ENCODE assay signal across 23 cellular contexts in the genomic region with DNA sequence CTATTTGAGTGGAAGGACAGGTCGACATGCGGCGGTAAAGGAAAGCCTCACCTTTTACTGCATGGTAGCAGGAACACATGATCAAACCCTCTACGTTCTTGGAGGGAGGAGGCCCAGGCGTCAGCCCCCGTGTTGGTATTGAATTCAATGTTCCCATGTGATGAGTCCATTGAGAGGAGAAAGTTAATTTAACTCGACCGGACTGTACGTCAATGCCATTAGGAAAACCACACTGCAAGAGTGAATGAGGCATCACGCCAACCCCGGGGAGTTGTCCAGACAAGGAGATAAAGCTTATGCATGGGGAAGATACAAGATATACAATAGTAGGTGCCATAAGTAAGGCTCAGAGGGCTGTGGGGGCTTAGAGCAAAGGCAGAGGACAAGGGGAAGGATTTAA.
"Had no signal": no experiment of that assay in that cellular context is flagged by ENCODE, and none has a peak within 500 bp of the region (broad histone marks: within the 10 kb centered on the region; RNA-seq: fewer than 3 reads in every experiment).

No MANE protein-coding gene starts in this region.

- H3K27me3 Mint-ChIP-seq: activated CD4-positive, alpha-beta T cell treated with anti-CD3 and anti-CD28 coated beads, Interleukin-2, amount 10 ng/mL, durations not matched to agents 24 days and 14 days; activated naive CD4-positive, alpha-beta T cell treated with anti-CD3 and anti-CD28 coated beads, Interleukin-2, amount 50 U/mL, for 24 hours; stimulated activated naive CD8-positive, alpha-beta T cell treated with anti-CD3 and anti-CD28 coated beads, Interleukin-15, Interleukin-2, amounts not matched to agents 100 ng/mL and 50 ng/mL, for 24 hours had no signal

- DNase-seq: activated CD4-positive, alpha-beta memory T cell treated with anti-CD3 and anti-CD28 coated beads for 36 hours; activated CD4-positive, alpha-beta T cell treated with anti-CD3 and anti-CD28 coated beads, Interleukin-2, amount 10 ng/mL, durations not matched to agents 24 days and 14 days; activated CD4-positive, CD25-positive, alpha-beta regulatory T cell treated with anti-CD3 and anti-CD28 coated beads, Interleukin-2, amount 50 U/mL, for 72 hours; activated naive CD8-positive, alpha-beta T cell treated with anti-CD3 and anti-CD28 coated beads, Interleukin-2, amount 50 U/mL, for 24 hours; activated T-cell treated with anti-CD3 and anti-CD28 coated beads, Interleukin-2, amount 50 U/mL, for 48 hours; effector CD8-positive, alpha-beta T cell; kidney; left colon; mammary epithelial cell; naive thymus-derived CD8-positive, alpha-beta T cell; nucleus accumbens; small intestine; stimulated activated CD4-positive, alpha-beta T cell treated with anti-CD3 and anti-CD28 coated beads, Interleukin-4, amount 100 ng/mL, for 24 hours; T-helper 2 cell; tibial artery had no signal

- H3K27ac ChIP-seq: hepatocyte, suprapubic skin, tibial artery had no signal

- H3K79me2 ChIP-seq: hepatocyte had no signal

- H3K4me3 Mint-ChIP-seq: activated CD4-positive, alpha-beta memory T cell treated with anti-CD3 and anti-CD28 coated beads for 36 hours; activated CD4-positive, alpha-beta T cell treated with anti-CD3 and anti-CD28 coated beads, Interleukin-2, amount 10 ng/mL, durations not matched to agents 24 days and 14 days; activated naive CD4-positive, alpha-beta T cell treated with anti-CD3 and anti-CD28 coated beads, Interleukin-2, amount 50 U/mL, for 24 hours; activated naive CD8-positive, alpha-beta T cell treated with anti-CD3 and anti-CD28 coated beads, Interleukin-2, amount 50 U/mL, for 24 hours; naive thymus-derived CD8-positive, alpha-beta T cell; neural crest cell; stimulated activated effector memory CD8-positive, alpha-beta T cell treated with anti-CD3 and anti-CD28 coated beads, Interleukin-12 subunit alpha, Interleukin-12 subunit beta, amount 100 ng/mL, for 72 hours; stimulated activated naive CD8-positive, alpha-beta T cell treated with anti-CD3 and anti-CD28 coated beads, Interleukin-15, Interleukin-2, amounts not matched to agents 100 ng/mL and 50 ng/mL, for 24 hours had no signal

- H3K4me3 ChIP-seq: gastroesophageal sphincter, hepatocyte, suprapubic skin, tibial artery had no signal

- H3K9me3 Mint-ChIP-seq: activated CD4-positive, alpha-beta memory T cell treated with anti-CD3 and anti-CD28 coated beads for 36 hours; activated CD4-positive, alpha-beta T cell treated with anti-CD3 and anti-CD28 coated beads, Interleukin-2, amount 10 ng/mL, durations not matched to agents 24 days and 14 days; activated naive CD4-positive, alpha-beta T cell treated with anti-CD3 and anti-CD28 coated beads, Interleukin-2, amount 50 U/mL, for 24 hours; activated naive CD8-positive, alpha-beta T cell treated with anti-CD3 and anti-CD28 coated beads, Interleukin-2, amount 50 U/mL, for 24 hours; activated T-helper 2 cell treated with anti-CD3 and anti-CD28 coated beads, Interferon-gamma antibody, Interleukin-2, Interleukin-4, amounts not matched to agents 10 μg/mL and 5 μg/mL and 100 μg/mL, durations not matched to agents 14 hours and 24 hours and 36 hours; neural crest cell; stimulated activated effector memory CD8-positive, alpha-beta T cell treated with anti-CD3 and anti-CD28 coated beads, Interleukin-12 subunit alpha, Interleukin-12 subunit beta, amount 100 ng/mL, for 72 hours; stimulated activated naive CD8-positive, alpha-beta T cell treated with anti-CD3 and anti-CD28 coated beads, Interleukin-15, Interleukin-2, amounts not matched to agents 100 ng/mL and 50 ng/mL, for 24 hours had no signal

- H3K27ac Mint-ChIP-seq: activated CD4-positive, alpha-beta memory T cell treated with anti-CD3 and anti-CD28 coated beads for 36 hours; activated CD4-positive, alpha-beta T cell treated with anti-CD3 and anti-CD28 coated beads, Interleukin-2, amount 10 ng/mL, durations not matched to agents 24 days and 14 days; activated naive CD4-positive, alpha-beta T cell treated with anti-CD3 and anti-CD28 coated beads, Interleukin-2, amount 50 U/mL, for 24 hours; activated naive CD8-positive, alpha-beta T cell treated with anti-CD3 and anti-CD28 coated beads, Interleukin-2, amount 50 U/mL, for 24 hours; activated T-helper 2 cell treated with anti-CD3 and anti-CD28 coated beads, Interferon-gamma antibody, Interleukin-2, Interleukin-4, amounts not matched to agents 10 μg/mL and 5 μg/mL and 100 μg/mL, durations not matched to agents 14 hours and 24 hours and 36 hours; naive thymus-derived CD8-positive, alpha-beta T cell; stimulated activated effector memory CD8-positive, alpha-beta T cell treated with anti-CD3 and anti-CD28 coated beads, Interleukin-12 subunit alpha, Interleukin-12 subunit beta, amount 100 ng/mL, for 72 hours; stimulated activated naive CD8-positive, alpha-beta T cell treated with anti-CD3 and anti-CD28 coated beads, Interleukin-15, Interleukin-2, amounts not matched to agents 100 ng/mL and 50 ng/mL, for 24 hours had no signal

- H2AFZ ChIP-seq: hepatocyte had no signal

- H3K4me1 Mint-ChIP-seq: activated CD4-positive, alpha-beta T cell treated with anti-CD3 and anti-CD28 coated beads, Interleukin-2, amount 10 ng/mL, durations not matched to agents 24 days and 14 days; activated naive CD4-positive, alpha-beta T cell treated with anti-CD3 and anti-CD28 coated beads, Interleukin-2, amount 50 U/mL, for 24 hours; activated naive CD8-positive, alpha-beta T cell treated with anti-CD3 and anti-CD28 coated beads, Interleukin-2, amount 50 U/mL, for 24 hours; naive thymus-derived CD8-positive, alpha-beta T cell had no signal

- H3K9me3 ChIP-seq: gastroesophageal sphincter, suprapubic skin, tibial artery had no signal

- H3K27me3 ChIP-seq: gastroesophageal sphincter, hepatocyte, suprapubic skin, tibial artery had no signal

- H3K36me3 ChIP-seq: gastroesophageal sphincter, suprapubic skin, tibial artery had no signal

- H3K4me2 ChIP-seq: hepatocyte had no signal

- H3K36me3 Mint-ChIP-seq: activated CD4-positive, alpha-beta memory T cell treated with anti-CD3 and anti-CD28 coated beads for 36 hours; activated naive CD4-positive, alpha-beta T cell treated with anti-CD3 and anti-CD28 coated beads, Interleukin-2, amount 50 U/mL, for 24 hours; naive thymus-derived CD8-positive, alpha-beta T cell; stimulated activated effector memory CD8-positive, alpha-beta T cell treated with anti-CD3 and anti-CD28 coated beads, Interleukin-12 subunit alpha, Interleukin-12 subunit beta, amount 100 ng/mL, for 72 hours had no signal
